Comparison of ENCODE assay signal across 8 cellular contexts in genomic region chr7:102306916-102307677, GRCh38. TPM values are rescaled to one million over a fixed set of nuclear protein-coding genes. Genes with fewer than 3 reads are reported as not detected.
DNase-seq lines count a peak whose midpoint lies in the region; ATAC-seq and TF ChIP-seq lines count a peak whose summit lies in the region.

No MANE protein-coding gene starts in this region.

- H3K9me3 ChIP-seq in OCI-LY1 (ENCODE audit: low read length): no peaks in the 10 kb centered on the region
- H3K9me3 ChIP-seq in naive thymus-derived CD4-positive, alpha-beta T cell (ENCODE audit: control insufficient read depth in 2 of 3, low read length in 3 of 3): no peaks in the 10 kb centered on the region

- peak overlapping the region; percentile 78 for H3K27ac Mint-ChIP-seq in dendritic cell treated with granulocyte-macrophage colony-stimulating factor and Interleukin-4, amounts not matched to agents 40 ng/mL and 50 ng/mL, for 4 days
- peak overlapping the region in 1 of 9 donors; percentile 55 for H3K27ac Mint-ChIP-seq in naive thymus-derived CD4-positive, alpha-beta T cell

- no peaks in the 10 kb centered on the region for H3K9me2 ChIP-seq in OCI-LY1 (ENCODE audit: low read depth, low read length)

- POLR2A ChIA-PET in naive thymus-derived CD4-positive, alpha-beta T cell (lab: Charles Lee): no interaction called here

- peak; percentile 79 for ATAC-seq in GM19043 (IDR thresholded peaks at IDR 0.05; ENCODE audit: low read depth, unreplicated experiment)
- peak; percentile 70 for ATAC-seq in HG03103 (IDR thresholded peaks at IDR 0.05; ENCODE audit: low read depth, unreplicated experiment)
- peak; percentile 82 for ATAC-seq in naive thymus-derived CD4-positive, alpha-beta T cell

- H3K79me2 ChIP-seq in OCI-LY1 (ENCODE audit: insufficient read depth, low read length): no peaks in the 10 kb centered on the region

- no peaks in the 10 kb centered on the region for H3K9me3 Mint-ChIP-seq in dendritic cell treated with granulocyte-macrophage colony-stimulating factor and Interleukin-4, amounts not matched to agents 40 ng/mL and 50 ng/mL, for 4 days
- H3K9me3 Mint-ChIP-seq in naive thymus-derived CD4-positive, alpha-beta T cell: no peaks in the 10 kb centered on the region

- H3K27me3 ChIP-seq in OCI-LY1 (ENCODE audit: insufficient read depth, low read length): no peaks in the 10 kb centered on the region
- H3K27me3 ChIP-seq in naive thymus-derived CD4-positive, alpha-beta T cell (ENCODE audit: control insufficient read depth in 2 of 2, insufficient read depth in 2 of 2, low read length in 2 of 2): no peaks in the 10 kb centered on the region

- peaks cover 12% of the 10 kb centered on the region; the same call in 1 of the 2 replicates for H3F3A ChIP-seq in OCI-LY1 (ENCODE audit: insufficient read depth, low read length)

- CTCF ChIA-PET in naive thymus-derived CD4-positive, alpha-beta T cell (lab: Charles Lee): interaction anchor here (0.6 kb wide), 1 partner anchor 820 kb away, joined by 3 read pairs; no protein-coding TSS in a partner anchor

- H3K4me3 Mint-ChIP-seq in dendritic cell treated with granulocyte-macrophage colony-stimulating factor and Interleukin-4, amounts not matched to agents 40 ng/mL and 50 ng/mL, for 4 days: peak overlapping the region; percentile 26
- H3K4me3 Mint-ChIP-seq in naive thymus-derived CD4-positive, alpha-beta T cell: peak overlapping the region in 1 of 10 donors; percentile 23

- peak overlapping the region; percentile 66 for H3K4me2 ChIP-seq in OCI-LY1 (ENCODE audit: low read length)

- H3K36me3 Mint-ChIP-seq in dendritic cell treated with granulocyte-macrophage colony-stimulating factor and Interleukin-4, amounts not matched to agents 40 ng/mL and 50 ng/mL, for 4 days (ENCODE audit: low read depth): peaks cover 64% of the 10 kb centered on the region
- no peaks in the 10 kb centered on the region for H3K36me3 Mint-ChIP-seq in naive thymus-derived CD4-positive, alpha-beta T cell

- H3K36me3 ChIP-seq in OCI-LY1 (ENCODE audit: insufficient read depth, low read length): peaks cover 49% of the 10 kb centered on the region
- H3K36me3 ChIP-seq in naive thymus-derived CD4-positive, alpha-beta T cell (ENCODE audit: control insufficient read depth in 2 of 3, insufficient read depth in 3 of 3, low read length in 3 of 3): no peaks in the 10 kb centered on the region

- H3K4me3 ChIP-seq in OCI-LY1 (ENCODE audit: low read depth, low read length, poor library complexity, severe bottlenecking): peak overlapping the region; percentile 39
- H3K4me3 ChIP-seq in naive thymus-derived CD4-positive, alpha-beta T cell (ENCODE audit: low read length): no peak overlapping the region

- no peaks in the 10 kb centered on the region for H3K27me3 Mint-ChIP-seq in dendritic cell treated with granulocyte-macrophage colony-stimulating factor and Interleukin-4, amounts not matched to agents 40 ng/mL and 50 ng/mL, for 4 days
- no peaks in the 10 kb centered on the region for H3K27me3 Mint-ChIP-seq in naive thymus-derived CD4-positive, alpha-beta T cell

- intact Hi-C loops in dendritic cell treated with granulocyte-macrophage colony-stimulating factor and Interleukin-4, amounts not matched to agents 40 ng/mL and 50 ng/mL, for 4 days (cut with micrococcal nuclease): no loop called here
- intact Hi-C loops in naive thymus-derived CD4-positive, alpha-beta T cell (cut with micrococcal nuclease): no loop called here

- peak; percentile 39 for DNase-seq in DMS153 treated with DMSO at 0.1 percent for 48 hours (lab: John Stamatoyannopoulos, UW; ENCODE audit: unreplicated experiment)
- peak in 1 of 9 donors; percentile 44 for DNase-seq in naive thymus-derived CD4-positive, alpha-beta T cell
- DNase-seq in NCI-H524 treated with DMSO at 0.1 percent for 48 hours (lab: John Stamatoyannopoulos, UW): no peak
- no peak for DNase-seq in activated gamma-delta T cell treated with Interleukin-2 at 50 U/mL for 16 hours

- H3K27ac ChIP-seq in OCI-LY1 (ENCODE audit: low read depth, low read length, poor library complexity, severe bottlenecking): peak overlapping the region; percentile 97
- no peak overlapping the region for H3K27ac ChIP-seq in naive thymus-derived CD4-positive, alpha-beta T cell (ENCODE audit: low read depth, low read length)

- H4K20me1 ChIP-seq in OCI-LY1 (ENCODE audit: insufficient read depth, low read length): no peaks in the 10 kb centered on the region

- H2AFZ ChIP-seq in OCI-LY1 (ENCODE audit: low read length): no peak overlapping the region

- no peak for TF ChIP-seq CTCF in OCI-LY1 (IDR thresholded peaks at IDR 0.05; ENCODE audit: low read length)

- H3K4me1 Mint-ChIP-seq in dendritic cell treated with granulocyte-macrophage colony-stimulating factor and Interleukin-4, amounts not matched to agents 40 ng/mL and 50 ng/mL, for 4 days (ENCODE audit: low read depth): peaks cover 57% of the 10 kb centered on the region
- peaks cover 0 to 17% (median 0%) of the 10 kb centered on the region in 7 donors for H3K4me1 Mint-ChIP-seq in naive thymus-derived CD4-positive, alpha-beta T cell

- peaks cover 79% of the 10 kb centered on the region for H3K4me1 ChIP-seq in OCI-LY1 (ENCODE audit: insufficient read depth, low read length, severe bottlenecking)
- H3K4me1 ChIP-seq in naive thymus-derived CD4-positive, alpha-beta T cell (ENCODE audit: control insufficient read depth in 2 of 2, insufficient read depth in 2 of 2, low read length in 2 of 2): peaks cover 0 to 10% of the 10 kb centered on the region in 2 donors

- H3K9ac ChIP-seq in OCI-LY1 (ENCODE audit: low read length): peak overlapping the region; percentile 66

RNA-seq across cellular contexts. Expression of gene SH2B2, which starts 20.4 kb away (rescaled TPM):
- 10 to 100 TPM in 1 of 5 experiments, 1 to 10 TPM in 3, under 1 TPM in 1; 0.87 to 10.9 (median 2.0) TPM for total RNA-seq in naive thymus-derived CD4-positive, alpha-beta T cell
- under 1 TPM; 0.25 to 0.58 TPM for polyA plus RNA-seq in naive thymus-derived CD4-positive, alpha-beta T cell

RNA-seq across cellular contexts. Expression of gene SPDYE6, which starts 49.1 kb away (rescaled TPM):
- total RNA-seq in naive thymus-derived CD4-positive, alpha-beta T cell: under 1 TPM in 1 of 5 experiments, not detected in 4; 0.51 TPM
- under 1 TPM; 0.14 to 0.25 TPM for polyA plus RNA-seq in naive thymus-derived CD4-positive, alpha-beta T cell
